In the genomic region with DNA sequence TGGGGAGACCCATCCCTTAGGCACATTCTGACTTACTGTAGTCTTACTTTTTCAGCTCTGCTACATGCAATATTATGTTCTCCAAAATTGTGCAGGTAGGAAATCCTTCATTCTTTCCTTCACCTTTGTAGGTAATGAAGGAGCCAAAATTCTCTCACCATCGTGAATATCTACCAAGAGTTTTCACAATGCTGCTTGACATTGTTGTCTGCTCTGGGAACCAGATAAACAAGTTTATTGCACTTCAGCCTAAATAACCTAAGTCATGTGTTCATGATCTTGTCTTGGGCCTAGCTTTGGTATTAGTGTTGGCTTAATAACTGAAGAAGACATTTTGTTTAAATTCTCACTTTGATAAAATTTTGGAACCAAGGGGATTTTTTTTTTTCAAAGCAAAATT, we compare ENCODE assay signal across 3 cellular contexts.
"Had no signal": no experiment of that assay in that cellular context is flagged by ENCODE, and none has a peak within 500 bp of the region (broad histone marks: within the 10 kb centered on the region; RNA-seq: fewer than 3 reads in every experiment).

No MANE protein-coding gene starts in this region.

- H3K4me3 ChIP-seq: GM12878 had no signal

- ATAC-seq: GM12878 had no signal

- DNase-seq: GDM1, GF-D8 had no signal
